4 cellular contexts compared by ENCODE assay signal in the genomic region with DNA sequence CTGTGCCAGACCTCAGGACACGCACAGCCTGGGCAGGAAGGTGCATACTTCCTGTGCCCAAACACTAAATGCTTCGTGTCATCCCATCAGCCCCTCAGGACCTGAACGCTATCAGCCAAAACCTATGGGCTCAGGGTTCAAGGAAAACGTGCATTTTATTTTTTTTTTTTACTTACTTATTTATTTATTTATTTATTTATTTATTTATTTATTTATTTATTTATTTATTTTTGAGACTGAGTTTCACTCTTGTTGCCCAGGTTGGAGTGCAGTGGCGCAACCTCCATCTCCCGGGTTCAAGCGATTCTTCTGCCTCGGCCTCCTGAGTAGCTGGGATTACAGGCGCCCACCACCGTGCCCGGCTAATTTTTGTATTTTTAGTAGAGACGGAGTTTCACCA.
A peak's percentile ranks its signal among the peaks of the same experiment; 100 is the strongest.
DNase-seq lines count a peak whose midpoint lies in the region; ATAC-seq, FAIRE-seq and TF ChIP-seq lines count a peak whose summit lies in the region.
"Not testable (repeated sequence)": the region's sequence is repeated elsewhere in the genome, so short reads cannot be mapped to it uniquely, and the experiment has no call there.

No MANE protein-coding gene starts in this region.

- not testable (repeated sequence) for H4K91ac ChIP-seq in H9 (ENCODE audit: insufficient read length, low read depth, low read length)

- H3K14ac ChIP-seq in H9 (ENCODE audit: insufficient read depth, low read length) = not testable (repeated sequence)

- H3K56ac ChIP-seq in H9 (ENCODE audit: insufficient read length, low read depth, low read length) = not testable (repeated sequence)

- H2BK15ac ChIP-seq in H9 (ENCODE audit: low read depth, low read length) = not testable (repeated sequence)

- DNase-seq in A549 (ENCODE audit: low read depth in 1 of 2, low spot score in 1 of 2); H9; neural progenitor cell (ENCODE audit: low spot score): not testable (repeated sequence)

- H3K36me3 ChIP-seq in HEK293 (ENCODE audit: control insufficient read depth in 2 of 2, insufficient read depth in 1 of 2, low read length in 2 of 2); neural progenitor cell: not testable (repeated sequence)

- H3K79me2 ChIP-seq in H9 (ENCODE audit: insufficient read depth, low read length); neural progenitor cell (ENCODE audit: low read depth): not testable (repeated sequence)

- H3K27ac ChIP-seq in A549; H9 (ENCODE audit: insufficient read length, low read depth, low read length); HEK293 (ENCODE audit: extremely low read depth, low read depth, low read length); neural progenitor cell: not testable (repeated sequence)

- CTCF ChIA-PET in A549 (lab: Yijun Ruan, JAX); HEK293 (lab: Yijun Ruan, JAX): not testable (repeated sequence)

- not testable (repeated sequence) for H3K23ac ChIP-seq in H9 (ENCODE audit: insufficient read length, low read depth, low read length)

- H2AFZ ChIP-seq in H9 (ENCODE audit: low read length); neural progenitor cell (replicated peaks): not testable (repeated sequence)

- H2BK5ac ChIP-seq in H9 (ENCODE audit: insufficient read length, low read length) = not testable (repeated sequence)

- H3K36me3 Mint-ChIP-seq in H9 (ENCODE audit: insufficient read depth in 1 of 3, low read depth in 3 of 3); neural progenitor cell: not testable (repeated sequence)

- H3K9me3 Mint-ChIP-seq in H9 = not testable (repeated sequence)
- H3K9me3 Mint-ChIP-seq in neural progenitor cell = peaks cover 10% of the 10 kb centered on the region

- POLR2A ChIA-PET in A549 (lab: Yijun Ruan, JAX); HEK293 (lab: Yijun Ruan, JAX): not testable (repeated sequence)

- peak overlapping the region; percentile 64 for H3K18ac ChIP-seq in H9 (ENCODE audit: insufficient read length, low read depth, low read length)

- not testable (repeated sequence) for H2BK20ac ChIP-seq in H9 (ENCODE audit: low read depth, low read length, poor library complexity, severe bottlenecking)

- not testable (repeated sequence) for H4K8ac ChIP-seq in H9 (replicated peaks; ENCODE audit: insufficient read length, low read depth, low read length)

- H4K5ac ChIP-seq in H9 (ENCODE audit: insufficient read length, low read depth, low read length) = not testable (repeated sequence)

- not testable (repeated sequence) for H3K27me3 ChIP-seq in H9 (ENCODE audit: insufficient read depth, low read length); neural progenitor cell

- H3K79me1 ChIP-seq in H9 (ENCODE audit: insufficient read depth, low read depth, low read length, poor library complexity, severe bottlenecking) = not testable (repeated sequence)

- H4K20me1 ChIP-seq in H9 (ENCODE audit: control insufficient read depth, insufficient read depth, insufficient read length); neural progenitor cell (ENCODE audit: low read depth): not testable (repeated sequence)

- not testable (repeated sequence) for H3K4me1 ChIP-seq in A549; H9 (ENCODE audit: insufficient read depth, low read length); HEK293 (ENCODE audit: control insufficient read depth, insufficient read depth, low read length); neural progenitor cell

- not testable (repeated sequence) for TF ChIP-seq POLR2A in A549 (IDR thresholded peaks at IDR 0.05; ENCODE audit: low read length)

- 61% methylated on average over 12 of the region's 12 CpGs for WGBS in A549 (ENCODE audit: missing lambda C conversion rate)
- no CpG with 5 or more reads among the region's 12 CpGs for WGBS in H9 (ENCODE audit: extremely low coverage, insufficient read length, low lambda C conversion rate)

- TF ChIP-seq CTCF in A549 (IDR thresholded peaks at IDR 0.05); H9 (conservative IDR thresholded peaks at IDR 0.05); HEK293 (tag by site-specific recombination; IDR thresholded peaks at IDR 0.05); neural progenitor cell (IDR thresholded peaks at IDR 0.05): not testable (repeated sequence)

- not testable (repeated sequence) for FAIRE-seq in A549 (lab: Jason Lieb, UNC)

- H3K27me3 Mint-ChIP-seq in H9 (ENCODE audit: low read depth); neural progenitor cell (ENCODE audit: insufficient read depth, low read depth): not testable (repeated sequence)

- not testable (repeated sequence) for H3K4me2 ChIP-seq in A549; H9 (ENCODE audit: insufficient read depth, insufficient read length, low read length); neural progenitor cell

- H2BK120ac ChIP-seq in H9 (ENCODE audit: low read depth, low read length, poor library complexity, severe bottlenecking) = peak overlapping the region; percentile 23

- TF ChIP-seq EP300 in A549 (IDR thresholded peaks at IDR 0.05) = not testable (repeated sequence)

- H3K27ac Mint-ChIP-seq in H9 = not testable (repeated sequence)
- peak overlapping the region; percentile 50 for H3K27ac Mint-ChIP-seq in neural progenitor cell

- ATAC-seq in A549 = not testable (repeated sequence)

- H3K4ac ChIP-seq in H9 (ENCODE audit: low read depth, low read length) = not testable (repeated sequence)

- not testable (repeated sequence) for H3K4me3 Mint-ChIP-seq in H9, neural progenitor cell

- not testable (repeated sequence) for H3K9ac ChIP-seq in H9 (ENCODE audit: extremely low read depth, insufficient read length, low read length); neural progenitor cell

- not testable (repeated sequence) for H3F3A ChIP-seq in neural progenitor cell (ENCODE audit: low read depth)

- not testable (repeated sequence) for H3K9me3 ChIP-seq in A549; H9 (ENCODE audit: control insufficient read depth, low read depth, low read length); HEK293 (ENCODE audit: control insufficient read depth, insufficient read depth, low read depth, low read length); neural progenitor cell (ENCODE audit: low read depth)

- H3K23me2 ChIP-seq in H9 (ENCODE audit: insufficient read length, low read depth, low read length, poor library complexity, severe bottlenecking) = not testable (repeated sequence)

- H3K4me1 Mint-ChIP-seq in H9, neural progenitor cell: not testable (repeated sequence)

- not testable (repeated sequence) for H3K4me3 ChIP-seq in A549; HEK293 (ENCODE audit: low read depth, low read length); neural progenitor cell

- not testable (repeated sequence) for TF ChIP-seq RAD21 in A549 (conservative IDR thresholded peaks at IDR 0.05 in 1 of 2, IDR thresholded peaks at IDR 0.05 in 1 of 2)

- not testable (repeated sequence) for H2AK5ac ChIP-seq in H9 (ENCODE audit: insufficient read length, low read length)

- not testable (repeated sequence) for H2BK12ac ChIP-seq in H9 (ENCODE audit: insufficient read length, low read depth, low read length)

- not testable (repeated sequence) for H3T11ph ChIP-seq in H9 (ENCODE audit: low read length)

TF ChIP-seq in A549, 52 proteins besides CTCF, POLR2A, EP300 and RAD21:
- TF ChIP-seq ZC3H11A (IDR thresholded peaks at IDR 0.05) = peak; percentile 12; the same call in 1 of the 2 replicates
TF ChIP-seq in A549: peak in this region for 1; not testable (repeated sequence) for 51.

TF ChIP-seq in HEK293, 187 proteins besides CTCF, POLR2A, EP300 and RAD21 (continues in another document):
- TF ChIP-seq ZBTB8A (tag by site-specific recombination; IDR thresholded peaks at IDR 0.05) = peak; percentile 32; the same call in 1 of the 2 replicates
- TF ChIP-seq ZNF623 (tag by site-specific recombination; IDR thresholded peaks at IDR 0.05) = 0 out of 2 replicates have a peak, but pooled peaks have one; percentile 24
- TF ChIP-seq ZNF426 (tag by site-specific recombination; IDR thresholded peaks at IDR 0.05) = peak; percentile 37
